Comparison of ENCODE assay signal across 29 cellular contexts in the genomic region with DNA sequence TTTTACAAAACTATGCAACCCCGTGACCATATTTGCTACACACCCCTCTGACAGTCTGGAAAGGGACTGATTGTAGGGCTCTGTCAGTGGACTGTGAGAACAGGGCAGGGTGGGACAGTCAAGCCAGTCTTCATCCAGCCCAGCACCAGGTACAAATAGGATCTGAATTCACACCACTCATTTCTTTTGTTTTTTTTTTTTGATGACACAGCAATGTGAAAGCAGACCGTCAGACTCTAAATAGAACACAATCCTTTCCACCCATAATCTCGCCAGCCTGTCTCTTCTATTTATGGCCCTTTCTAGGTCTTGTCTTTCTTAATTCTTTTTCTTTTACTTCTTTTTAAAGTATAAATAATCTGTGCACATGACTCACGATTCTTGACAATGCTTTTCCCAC.
"Had no signal": no experiment of that assay in that cellular context is flagged by ENCODE, and none has a peak within 500 bp of the region (broad histone marks: within the 10 kb centered on the region; RNA-seq: fewer than 3 reads in every experiment).

No MANE protein-coding gene starts in this region.

- H3K27ac ChIP-seq: left lung, lower lobe of right lung, pancreas, prostate gland, sigmoid colon, spleen, suprapubic skin, thoracic aorta, tibial artery, uterus had no signal

- H3K9me3 ChIP-seq: left lung, lower lobe of right lung, pancreas, prostate gland, sigmoid colon, suprapubic skin, thoracic aorta, tibial artery, uterus had no signal

- H3K4me1 ChIP-seq: left lung, lower lobe of right lung, pancreas, prostate gland, sigmoid colon, spleen, suprapubic skin, tibial artery, uterus had no signal

- H3K4me3 ChIP-seq: left lung, lower lobe of right lung, pancreas, prostate gland, sigmoid colon, spleen, suprapubic skin, thoracic aorta, tibial artery, uterus had no signal

- H3K4me1 Mint-ChIP-seq: naive thymus-derived CD8-positive, alpha-beta T cell; nephron; neural crest cell; stimulated activated effector memory CD8-positive, alpha-beta T cell treated with anti-CD3 and anti-CD28 coated beads, Interleukin-12 subunit alpha, Interleukin-12 subunit beta, amount 100 ng/mL, for 72 hours had no signal

- H3K36me3 ChIP-seq: left lung, lower lobe of right lung, pancreas, prostate gland, sigmoid colon, spleen, suprapubic skin, thoracic aorta, tibial artery, uterus had no signal

- H3K27me3 ChIP-seq: left lung, pancreas, sigmoid colon, spleen, suprapubic skin, tibial artery, uterus had no signal

- DNase-seq: hippocampal formation; kidney glomerular epithelial cell; left cardiac atrium; left lung; lower lobe of right lung; mammary epithelial cell; mesenchymal stem cell; naive thymus-derived CD8-positive, alpha-beta T cell; nucleus accumbens; pancreas; posterior cingulate gyrus; retina; right cardiac atrium; sigmoid colon; small intestine; spleen; stimulated activated CD4-positive, alpha-beta T cell treated with anti-CD3 and anti-CD28 coated beads, Interleukin-4, amount 100 ng/mL, for 24 hours; stimulated activated naive CD4-positive, alpha-beta T cell; tibial artery; uterus had no signal

- H3K9me3 Mint-ChIP-seq: nephron; neural crest cell; stimulated activated effector memory CD8-positive, alpha-beta T cell treated with anti-CD3 and anti-CD28 coated beads, Interleukin-12 subunit alpha, Interleukin-12 subunit beta, amount 100 ng/mL, for 72 hours; type B pancreatic cell had no signal

- H3K4me3 Mint-ChIP-seq: naive thymus-derived CD8-positive, alpha-beta T cell; nephron; neural crest cell; stimulated activated effector memory CD8-positive, alpha-beta T cell treated with anti-CD3 and anti-CD28 coated beads, Interleukin-12 subunit alpha, Interleukin-12 subunit beta, amount 100 ng/mL, for 72 hours; stimulated activated naive CD8-positive, alpha-beta T cell treated with anti-CD3 and anti-CD28 coated beads, Interleukin-15, Interleukin-2, amounts not matched to agents 100 ng/mL and 50 ng/mL, for 24 hours; type B pancreatic cell had no signal

- H3K27ac Mint-ChIP-seq: naive thymus-derived CD8-positive, alpha-beta T cell; nephron; stimulated activated effector memory CD8-positive, alpha-beta T cell treated with anti-CD3 and anti-CD28 coated beads, Interleukin-12 subunit alpha, Interleukin-12 subunit beta, amount 100 ng/mL, for 72 hours; stimulated activated naive CD8-positive, alpha-beta T cell treated with anti-CD3 and anti-CD28 coated beads, Interleukin-15, Interleukin-2, amounts not matched to agents 100 ng/mL and 50 ng/mL, for 24 hours; type B pancreatic cell had no signal

- FAIRE-seq: keratinocyte, pancreas had no signal

- H3K36me3 Mint-ChIP-seq: naive thymus-derived CD8-positive, alpha-beta T cell; stimulated activated effector memory CD8-positive, alpha-beta T cell treated with anti-CD3 and anti-CD28 coated beads, Interleukin-12 subunit alpha, Interleukin-12 subunit beta, amount 100 ng/mL, for 72 hours; type B pancreatic cell had no signal

- ATAC-seq: left cardiac atrium; left lung; lower lobe of right lung; naive thymus-derived CD8-positive, alpha-beta T cell; pancreas; right cardiac atrium; stimulated activated effector memory CD8-positive, alpha-beta T cell treated with anti-CD3 and anti-CD28 coated beads, Interleukin-12 subunit alpha, Interleukin-12 subunit beta, amount 100 ng/mL, for 72 hours had no signal
